In the genomic region with DNA sequence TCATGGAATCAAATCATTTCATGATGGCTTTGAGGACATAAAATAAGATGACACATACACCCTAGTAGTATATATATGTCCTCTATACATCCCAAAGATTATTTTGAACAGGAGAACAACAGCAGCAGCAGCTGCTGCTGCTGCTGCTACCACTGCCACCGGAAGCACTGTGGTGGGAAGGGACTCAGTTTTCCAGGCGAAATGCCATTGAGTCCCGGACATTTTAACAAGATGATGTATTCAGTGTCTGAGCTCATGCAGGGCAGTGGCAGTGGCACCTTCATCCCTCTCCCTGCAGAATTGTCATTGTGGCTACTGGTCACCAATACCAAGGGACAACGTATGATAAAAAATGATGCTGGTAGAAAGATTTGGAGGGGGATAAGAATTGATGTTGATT, we compare ENCODE assay signal across 27 cellular contexts.
"Had no signal": no experiment of that assay in that cellular context is flagged by ENCODE, and none has a peak within 500 bp of the region (broad histone marks: within the 10 kb centered on the region; RNA-seq: fewer than 3 reads in every experiment).

No MANE protein-coding gene starts in this region.

- DNase-seq: activated CD4-positive, alpha-beta memory T cell treated with anti-CD3 and anti-CD28 coated beads, Interleukin-2, amount 10 ng/mL, durations not matched to agents 7 days and 5 days; activated CD4-positive, alpha-beta T cell treated with anti-CD3 and anti-CD28 coated beads, Interleukin-2, amount 10 ng/mL, durations not matched to agents 7 days and 5 days; activated CD4-positive, CD25-positive, alpha-beta regulatory T cell treated with anti-CD3 and anti-CD28 coated beads, Interleukin-2, amount 50 U/mL, for 72 hours; activated T-cell treated with anti-CD3 and anti-CD28 coated beads, Interleukin-2, amount 50 U/mL, for 48 hours; anterior cingulate cortex; dorsolateral prefrontal cortex; effector memory CD8-positive, alpha-beta T cell; erythroblast; head of caudate nucleus; hippocampal formation; mesendoderm; right lobe of liver; stimulated activated CD4-positive, alpha-beta T cell treated with anti-CD3 and anti-CD28 coated beads, Interleukin-12 subunit alpha, Interleukin-12 subunit beta, amount 100 ng/mL, for 4 hours; stimulated activated CD4-positive, alpha-beta T cell treated with anti-CD3 and anti-CD28 coated beads, Interleukin-4, amount 100 ng/mL, for 1 hour; stimulated activated naive CD8-positive, alpha-beta T cell treated with anti-CD3 and anti-CD28 coated beads, Interleukin-15, Interleukin-2, amounts not matched to agents 100 U/mL and 50 U/mL, for 24 hours; T-helper 17 cell; T1000; upper lobe of left lung had no signal

- H3K4me3 ChIP-seq: cardiac muscle cell, coronary artery, dorsolateral prefrontal cortex, lung, right lobe of liver, skin epidermis, upper lobe of left lung had no signal

- ATAC-seq: effector memory CD8-positive, alpha-beta T cell; left lobe of liver; natural killer cell treated with Interleukin-12 subunit alpha and Interleukin-12 subunit beta and Interleukin-15 and Interleukin-18, amount 100 ng/mL, for 72 hours; right lobe of liver; stimulated activated naive CD8-positive, alpha-beta T cell treated with anti-CD3 and anti-CD28 coated beads, Interleukin-15, Interleukin-2, amounts not matched to agents 100 U/mL and 50 U/mL, for 24 hours; T-helper 17 cell had no signal

- H3K36me3 Mint-ChIP-seq: activated naive CD8-positive, alpha-beta T cell; brain had no signal

- H3K4me1 ChIP-seq: right lobe of liver, upper lobe of left lung had no signal

- H3K9me3 ChIP-seq: right lobe of liver, upper lobe of left lung had no signal

- H3K36me3 ChIP-seq: cardiac muscle cell, right lobe of liver, upper lobe of left lung had no signal

- H3K27me3 ChIP-seq: cardiac muscle cell, dorsolateral prefrontal cortex, right lobe of liver, upper lobe of left lung had no signal

- H3K27ac ChIP-seq: cardiac muscle cell, dorsolateral prefrontal cortex, right lobe of liver, upper lobe of left lung had no signal

- H3K4me1 Mint-ChIP-seq: activated CD4-positive, alpha-beta memory T cell treated with anti-CD3 and anti-CD28 coated beads, Interleukin-2, amount 10 ng/mL, durations not matched to agents 7 days and 5 days; activated CD4-positive, alpha-beta T cell treated with anti-CD3 and anti-CD28 coated beads, Interleukin-2, amount 10 ng/mL, durations not matched to agents 7 days and 5 days; brain; T-helper 17 cell had no signal

- H3K4me3 Mint-ChIP-seq: activated CD4-positive, alpha-beta memory T cell treated with anti-CD3 and anti-CD28 coated beads, Interleukin-2, amount 10 ng/mL, durations not matched to agents 7 days and 5 days; activated CD4-positive, alpha-beta T cell treated with anti-CD3 and anti-CD28 coated beads, Interleukin-2, amount 10 ng/mL, durations not matched to agents 7 days and 5 days; activated naive CD8-positive, alpha-beta T cell; brain; effector memory CD8-positive, alpha-beta T cell; natural killer cell treated with Interleukin-12 subunit alpha and Interleukin-12 subunit beta and Interleukin-15 and Interleukin-18, amount 100 ng/mL, for 72 hours; T-helper 17 cell had no signal

- H3K27me3 Mint-ChIP-seq: activated CD4-positive, alpha-beta memory T cell treated with anti-CD3 and anti-CD28 coated beads, Interleukin-2, amount 10 ng/mL, durations not matched to agents 7 days and 5 days; activated CD4-positive, alpha-beta T cell treated with anti-CD3 and anti-CD28 coated beads, Interleukin-2, amount 10 ng/mL, durations not matched to agents 7 days and 5 days; effector memory CD8-positive, alpha-beta T cell; natural killer cell treated with Interleukin-12 subunit alpha and Interleukin-12 subunit beta and Interleukin-15 and Interleukin-18, amount 100 ng/mL, for 72 hours had no signal

- H3K9me3 Mint-ChIP-seq: activated CD4-positive, alpha-beta memory T cell treated with anti-CD3 and anti-CD28 coated beads, Interleukin-2, amount 10 ng/mL, durations not matched to agents 7 days and 5 days; activated CD4-positive, alpha-beta T cell treated with anti-CD3 and anti-CD28 coated beads, Interleukin-2, amount 10 ng/mL, durations not matched to agents 7 days and 5 days; activated T-helper 2 cell treated with anti-CD3 and anti-CD28 coated beads, Interferon-gamma antibody, Interleukin-2, Interleukin-4, amounts not matched to agents 10 μg/mL and 5 μg/mL and 100 μg/mL, durations not matched to agents 14 hours and 24 hours and 36 hours had no signal

- H3K27ac Mint-ChIP-seq: activated CD4-positive, alpha-beta memory T cell treated with anti-CD3 and anti-CD28 coated beads, Interleukin-2, amount 10 ng/mL, durations not matched to agents 7 days and 5 days; activated CD4-positive, alpha-beta T cell treated with anti-CD3 and anti-CD28 coated beads, Interleukin-2, amount 10 ng/mL, durations not matched to agents 7 days and 5 days; activated naive CD8-positive, alpha-beta T cell; activated T-helper 2 cell treated with anti-CD3 and anti-CD28 coated beads, Interferon-gamma antibody, Interleukin-2, Interleukin-4, amounts not matched to agents 10 μg/mL and 5 μg/mL and 100 μg/mL, durations not matched to agents 14 hours and 24 hours and 36 hours; effector memory CD8-positive, alpha-beta T cell; natural killer cell treated with Interleukin-12 subunit alpha and Interleukin-12 subunit beta and Interleukin-15 and Interleukin-18, amount 100 ng/mL, for 72 hours; T-helper 17 cell had no signal
